33 cellular contexts compared by ENCODE assay signal in genomic region chr6:108337721-108338120, GRCh38.
"Had no signal": no experiment of that assay in that cellular context is flagged by ENCODE, and none has a peak within 500 bp of the region (broad histone marks: within the 10 kb centered on the region; RNA-seq: fewer than 3 reads in every experiment).

No MANE protein-coding gene starts in this region.

- H3K9me3 ChIP-seq: MG63, Peyer's patch, SJSA1, SK-N-SH had no signal

- H3K4me1 ChIP-seq: Peyer's patch, SJSA1 had no signal

- DNase-seq: activated B cell treated with CpG ODN at 0.5 μM for 24 hours; activated CD4-positive, alpha-beta memory T cell treated with anti-CD3 and anti-CD28 coated beads for 36 hours; activated CD4-positive, alpha-beta T cell treated with anti-CD3 and anti-CD28 coated beads for 4 hours; activated CD4-positive, alpha-beta T cell treated with anti-CD3 and anti-CD28 coated beads, Interleukin-2, amount 50 U/mL, for 1 hour; activated CD4-positive, CD25-positive, alpha-beta regulatory T cell treated with anti-CD3 and anti-CD28 coated beads, Interleukin-2, amount 50 U/mL, for 72 hours; activated CD8-positive, alpha-beta memory T cell treated with anti-CD3 and anti-CD28 coated beads, Interleukin-2, amount 50 U/mL, for 4 hours; activated gamma-delta T cell treated with Interleukin-2 at 50 U/mL for 16 hours; activated naive CD4-positive, alpha-beta T cell treated with anti-CD3 and anti-CD28 coated beads for 36 hours; activated T-cell treated with anti-CD3 and anti-CD28 coated beads for 4 hours; activated T-cell treated with anti-CD3 and anti-CD28 coated beads, Interleukin-2, amount 50 U/mL, for 4 hours; anterior cingulate cortex; caudate nucleus; MG63; NCI-H1048; NCI-H1105 treated with DMSO at 0.1 percent for 48 hours; NCI-H1436 treated with DMSO at 0.1 percent for 48 hours; NCI-H1694 treated with DMSO at 0.1 percent for 48 hours; NCI-H2029; NCI-H345; NCI-H526; NCI-H748 treated with DMSO at 0.1 percent for 48 hours; NK-92 treated with Interleukin-12 subunit alpha and Interleukin-12 subunit beta, amount 100 ng/mL, for 24 hours; PC-3; Peyer's patch; RPMI8226; SHP77 treated with DMSO at 0.1 percent for 48 hours; SK-N-SH; T-cell; T-helper 17 cell; T-helper 9 cell had no signal

- H3K4me3 ChIP-seq: K562, MG63, Peyer's patch, SJSA1 had no signal

- H3K27ac ChIP-seq: Peyer's patch, SJSA1, VCaP had no signal

- H3K27me3 ChIP-seq: MG63, Peyer's patch, SJSA1 had no signal

- H3K36me3 ChIP-seq: MG63, Peyer's patch, SJSA1 had no signal

- H3K4me2 ChIP-seq: SK-N-SH had no signal
